In genomic region chr2:240896871-240897692, GRCh38 we compare ENCODE assay signal across 1 cellular context.
TF ChIP-seq lines count a peak whose summit lies in the region.

No MANE protein-coding gene starts in this region.

TF ChIP-seq in liver, 16 proteins besides CTCF, POLR2A, EP300 and RAD21 (continued from another document):
- TF ChIP-seq ATF3 (IDR thresholded peaks at IDR 0.05) (no peak), TAF1 (conservative IDR thresholded peaks at IDR 0.05) (no peak)
- TF ChIP-seq, protein P1, sequence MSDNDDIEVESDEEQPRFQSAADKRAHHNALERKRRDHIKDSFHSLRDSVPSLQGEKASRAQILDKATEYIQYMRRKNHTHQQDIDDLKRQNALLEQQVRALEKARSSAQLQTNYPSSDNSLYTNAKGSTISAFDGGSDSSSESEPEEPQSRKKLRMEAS (IDR thresholded peaks at IDR 0.05), result no peak
